Comparison of ENCODE assay signal across 29 cellular contexts in genomic region chr7:151152935-151153513, GRCh38. TPM values are rescaled to one million over a fixed set of nuclear protein-coding genes. Genes with fewer than 3 reads are reported as not detected.
DNase-seq lines count a peak whose midpoint lies in the region; ATAC-seq and TF ChIP-seq lines count a peak whose summit lies in the region.
"Had no signal": no experiment of that assay in that cellular context is flagged by ENCODE, and none has a peak within 500 bp of the region (broad histone marks: within the 10 kb centered on the region; RNA-seq: fewer than 3 reads in every experiment).

No MANE protein-coding gene starts in this region.

- H3K9ac ChIP-seq in fibroblast of lung (ENCODE audit: insufficient read depth, low read length) = no peak overlapping the region

- no peaks in the 10 kb centered on the region for H3K9me3 Mint-ChIP-seq in activated T-cell treated with anti-CD3 and anti-CD28 coated beads, Interleukin-2, amount 50 U/mL, for 4 hours
- H3K9me3 Mint-ChIP-seq: CD4-positive, alpha-beta T cell; naive thymus-derived CD8-positive, alpha-beta T cell; stimulated activated naive CD8-positive, alpha-beta T cell treated with anti-CD3 and anti-CD28 coated beads, Interleukin-15, Interleukin-2, amounts not matched to agents 100 ng/mL and 50 ng/mL, for 24 hours had no signal

- H3K4me2 ChIP-seq in fibroblast of lung (ENCODE audit: extremely low read depth, insufficient read depth, low read length) = no peak overlapping the region

- H3K4me3 Mint-ChIP-seq in activated T-cell treated with anti-CD3 and anti-CD28 coated beads, Interleukin-2, amount 50 U/mL, for 4 hours = no peak overlapping the region
- H3K4me3 Mint-ChIP-seq: CD4-positive, alpha-beta T cell; naive thymus-derived CD8-positive, alpha-beta T cell; stimulated activated naive CD8-positive, alpha-beta T cell treated with anti-CD3 and anti-CD28 coated beads, Interleukin-15, Interleukin-2, amounts not matched to agents 100 ng/mL and 50 ng/mL, for 24 hours had no signal

- H3K4me1 Mint-ChIP-seq in activated T-cell treated with anti-CD3 and anti-CD28 coated beads, Interleukin-2, amount 50 U/mL, for 4 hours (ENCODE audit: low read depth) = no peaks in the 10 kb centered on the region
- H3K4me1 Mint-ChIP-seq: naive thymus-derived CD8-positive, alpha-beta T cell had no signal

- H3K36me3 ChIP-seq in cardiac muscle cell = no peaks in the 10 kb centered on the region
- no peaks in the 10 kb centered on the region for H3K36me3 ChIP-seq in fibroblast of lung (ENCODE audit: control insufficient read depth, insufficient read depth, low read length)
- H3K36me3 ChIP-seq in H7 (replicated peaks; ENCODE audit: control insufficient read depth, insufficient read depth, low read length) = no peaks in the 10 kb centered on the region
- H3K36me3 ChIP-seq: ascending aorta, prostate gland, upper lobe of left lung had no signal

- H3K4me3 ChIP-seq in cardiac muscle cell (no peak overlapping the region), fibroblast of lung (replicated peaks in 1 of 4; ENCODE audit: control extremely low read depth in 1 of 4, insufficient read depth in 1 of 4, low read depth in 3 of 4, low read length in 4 of 4) (no peak overlapping the region), H7 (ENCODE audit: insufficient read depth, low read depth, low read length) (no peak overlapping the region)
- H3K4me3 ChIP-seq: ascending aorta, coronary artery, prostate gland, skin epidermis, upper lobe of left lung had no signal

- intact Hi-C loops in left ventricle myocardium superior (cut with micrococcal nuclease) = no loop called here

- H3K27me3 ChIP-seq in cardiac muscle cell (no peaks in the 10 kb centered on the region), fibroblast of lung (ENCODE audit: control insufficient read depth, insufficient read depth, low read length) (peaks cover 52% of the 10 kb centered on the region), H7 (ENCODE audit: control insufficient read depth, insufficient read depth, low read length) (peaks cover 9% of the 10 kb centered on the region)
- H3K27me3 ChIP-seq: ascending aorta had no signal

- H3K9me3 ChIP-seq in cardiac muscle cell (ENCODE audit: low read depth) (no peaks in the 10 kb centered on the region), fibroblast of lung (ENCODE audit: control insufficient read depth, insufficient read depth, low read depth, low read length) (no peaks in the 10 kb centered on the region)
- H3K9me3 ChIP-seq: ascending aorta, prostate gland, upper lobe of left lung had no signal

- no peaks in the 10 kb centered on the region for H4K20me1 ChIP-seq in fibroblast of lung (ENCODE audit: control insufficient read depth, extremely low read depth, insufficient read depth, low read length)

- H2AFZ ChIP-seq in fibroblast of lung (ENCODE audit: low read length) = no peak overlapping the region

- H3K27ac ChIP-seq in cardiac muscle cell = no peak overlapping the region
- no peak overlapping the region for H3K27ac ChIP-seq in fibroblast of lung (ENCODE audit: insufficient read depth, low read length)
- H3K27ac ChIP-seq: ascending aorta, coronary artery, prostate gland, skin epidermis, upper lobe of left lung had no signal

- DNase-seq in cardiac muscle cell (ENCODE audit: low read depth in 1 of 2, low spot score in 1 of 2) = no peak
- DNase-seq in left ventricle myocardium superior = no peak
- DNase-seq in fibroblast of lung (ENCODE audit: low read depth in 2 of 2) = no peak
- DNase-seq in activated effector memory CD4-positive, alpha-beta T cell treated with Interleukin-2 at 50 U/mL for 16 hours = no peak
- no peak for DNase-seq in H7
- no peak for DNase-seq in activated T-cell treated with anti-CD3 and anti-CD28 coated beads, Interleukin-2, amount 50 U/mL, for 4 hours
- no peak for DNase-seq in COR-L47 (lab: John Stamatoyannopoulos, UW)
- DNase-seq: activated CD4-positive, alpha-beta T cell treated with anti-CD3 and anti-CD28 coated beads, Interleukin-2, amount 50 U/mL, for 4 hours; activated naive CD4-positive, alpha-beta T cell; activated T-cell treated with anti-CD3 and anti-CD28 coated beads for 4 hours; CD4-positive, alpha-beta T cell; DMS79; kidney glomerular epithelial cell; mesendoderm; naive thymus-derived CD8-positive, alpha-beta T cell; NCI-H1105; NCI-H526; Right ventricle myocardium superior; stimulated activated CD4-positive, alpha-beta T cell treated with anti-CD3 and anti-CD28 coated beads, Interleukin-2, amount 100 ng/mL, for 48 hours; T-helper 1 cell; upper lobe of left lung had no signal

- peaks cover 36% of the 10 kb centered on the region for H3K27me3 Mint-ChIP-seq in activated T-cell treated with anti-CD3 and anti-CD28 coated beads, Interleukin-2, amount 50 U/mL, for 4 hours (ENCODE audit: low read depth)

- H3K4me1 ChIP-seq in cardiac muscle cell (ENCODE audit: low read depth) (peaks cover 22% of the 10 kb centered on the region), fibroblast of lung (ENCODE audit: control insufficient read depth, extremely low read depth, insufficient read depth, low read length) (no peaks in the 10 kb centered on the region)
- H3K4me1 ChIP-seq: ascending aorta, prostate gland, upper lobe of left lung had no signal

- no peaks in the 10 kb centered on the region for H3K79me2 ChIP-seq in fibroblast of lung (ENCODE audit: control insufficient read depth, insufficient read depth, low read length)

- ATAC-seq in left ventricle myocardium superior (no peak), SK-N-SH treated with all-trans-retinoic acid at 6 μM for 48 hours (peak; percentile 46; the same call in 1 of the 3 replicates)
- ATAC-seq in activated T-cell treated with anti-CD3 and anti-CD28 coated beads, Interleukin-2, amount 50 U/mL, for 4 hours = no peak
- ATAC-seq: naive thymus-derived CD8-positive, alpha-beta T cell had no signal

- TF ChIP-seq CTCF in cardiac muscle cell (IDR thresholded peaks at IDR 0.05; ENCODE audit: low read depth, low read length) = peak; percentile 23
- TF ChIP-seq CTCF in fibroblast of lung (conservative IDR thresholded peaks at IDR 0.05 in 1 of 2, IDR thresholded peaks at IDR 0.05 in 1 of 2; ENCODE audit: low read depth in 1 of 2, low read length in 2 of 2) = peak; percentile 21 to 36

- no peaks in the 10 kb centered on the region for H3K36me3 Mint-ChIP-seq in activated T-cell treated with anti-CD3 and anti-CD28 coated beads, Interleukin-2, amount 50 U/mL, for 4 hours (ENCODE audit: insufficient read depth)
- H3K36me3 Mint-ChIP-seq: naive thymus-derived CD8-positive, alpha-beta T cell had no signal

TF ChIP-seq in SK-N-SH treated with all-trans-retinoic acid at 6 μM for 48 hours, 23 proteins besides CTCF, POLR2A, EP300 and RAD21 (continues in another document):
- TF ChIP-seq, protein P1, sequence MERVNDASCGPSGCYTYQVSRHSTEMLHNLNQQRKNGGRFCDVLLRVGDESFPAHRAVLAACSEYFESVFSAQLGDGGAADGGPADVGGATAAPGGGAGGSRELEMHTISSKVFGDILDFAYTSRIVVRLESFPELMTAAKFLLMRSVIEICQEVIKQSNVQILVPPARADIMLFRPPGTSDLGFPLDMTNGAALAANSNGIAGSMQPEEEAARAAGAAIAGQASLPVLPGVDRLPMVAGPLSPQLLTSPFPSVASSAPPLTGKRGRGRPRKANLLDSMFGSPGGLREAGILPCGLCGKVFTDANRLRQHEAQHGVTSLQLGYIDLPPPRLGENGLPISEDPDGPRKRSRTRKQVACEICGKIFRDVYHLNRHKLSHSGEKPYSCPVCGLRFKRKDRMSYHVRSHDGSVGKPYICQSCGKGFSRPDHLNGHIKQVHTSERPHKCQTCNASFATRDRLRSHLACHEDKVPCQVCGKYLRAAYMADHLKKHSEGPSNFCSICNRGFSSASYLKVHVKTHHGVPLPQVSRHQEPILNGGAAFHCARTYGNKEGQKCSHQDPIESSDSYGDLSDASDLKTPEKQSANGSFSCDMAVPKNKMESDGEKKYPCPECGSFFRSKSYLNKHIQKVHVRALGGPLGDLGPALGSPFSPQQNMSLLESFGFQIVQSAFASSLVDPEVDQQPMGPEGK (CRISPR knock-in tag; IDR thresholded peaks at IDR 0.05; ENCODE audit: borderline replicate concordance) = no peak
- TF ChIP-seq ZNF565 (CRISPR knock-in tag; conservative IDR thresholded peaks at IDR 0.05; ENCODE audit: low read depth) = no peak
- TF ChIP-seq OSR1 (CRISPR knock-in tag; IDR thresholded peaks at IDR 0.05) = no peak
- TF ChIP-seq BACH2 (CRISPR knock-in tag; IDR thresholded peaks at IDR 0.05; ENCODE audit: borderline replicate concordance) = no peak
- no peak for TF ChIP-seq ZNF70 (CRISPR knock-in tag; IDR thresholded peaks at IDR 0.05)
- TF ChIP-seq GLIS3 (CRISPR knock-in tag; IDR thresholded peaks at IDR 0.05) = no peak
- TF ChIP-seq PPARA (CRISPR knock-in tag; IDR thresholded peaks at IDR 0.05; ENCODE audit: borderline replicate concordance) = no peak
- no peak for TF ChIP-seq TCF4 (CRISPR knock-in tag; IDR thresholded peaks at IDR 0.05; ENCODE audit: borderline replicate concordance)
- TF ChIP-seq TOX (CRISPR knock-in tag; IDR thresholded peaks at IDR 0.05; ENCODE audit: borderline replicate concordance) = no peak
- TF ChIP-seq ZFP30 (CRISPR knock-in tag; IDR thresholded peaks at IDR 0.05) = no peak

RNA-seq across cellular contexts. Expression of gene GBX1, which starts 14.5 kb away (rescaled TPM):
- total RNA-seq in cardiac muscle cell = 0.36 and 1.6 TPM in 2 replicates
- polyA plus RNA-seq in cardiac muscle cell = 1.1 and 1.3 TPM in 2 replicates
- 1.5 TPM for total RNA-seq in left ventricle myocardium superior
- total RNA-seq in fibroblast of lung = not detected in 2 replicates
- not detected in 2 replicates for polyA plus RNA-seq in fibroblast of lung
- polyA plus RNA-seq in fibroblast of lung (2012) = not detected in 2 replicates
- not detected in 2 replicates for polyA minus RNA-seq in fibroblast of lung (ENCODE audit: low replicate concordance)
- 0.62 TPM in 1 of 2 replicates, not detected in the other for total RNA-seq in H7 (2014; rRNA removed; shearing (Covaris generic))
- total RNA-seq in activated T-cell treated with anti-CD3 and anti-CD28 coated beads, Interleukin-2, amount 50 U/mL, for 4 hours = not detected
- total RNA-seq: ascending aorta; CD4-positive, alpha-beta T cell; LHCN-M2; naive thymus-derived CD8-positive, alpha-beta T cell; prostate gland; upper lobe of left lung had no signal
- polyA plus RNA-seq: naive thymus-derived CD8-positive, alpha-beta T cell had no signal

RNA-seq across cellular contexts. Expression of gene ASB10, which starts 34.0 kb away (rescaled TPM):
- 1.0 and 1.4 TPM in 2 replicates for total RNA-seq in cardiac muscle cell
- polyA plus RNA-seq in cardiac muscle cell = 0.57 TPM in 1 of 2 replicates, not detected in the other
- 46.1 TPM for total RNA-seq in left ventricle myocardium superior
- total RNA-seq in fibroblast of lung = not detected in 2 replicates
- not detected in 2 replicates for polyA plus RNA-seq in fibroblast of lung
- not detected in 2 replicates for polyA plus RNA-seq in fibroblast of lung (2012)
- not detected in 2 replicates for polyA minus RNA-seq in fibroblast of lung (ENCODE audit: low replicate concordance)
- total RNA-seq in H7 (2014; rRNA removed; shearing (Covaris generic)) = not detected in 2 replicates
- not detected for total RNA-seq in activated T-cell treated with anti-CD3 and anti-CD28 coated beads, Interleukin-2, amount 50 U/mL, for 4 hours
- total RNA-seq: ascending aorta; CD4-positive, alpha-beta T cell; frontal cortex; LHCN-M2; naive thymus-derived CD8-positive, alpha-beta T cell; prostate gland; upper lobe of left lung had no signal
- polyA plus RNA-seq: naive thymus-derived CD8-positive, alpha-beta T cell had no signal

RNA-seq across cellular contexts. Expression of gene H2BK1, which starts 57.3 kb away (rescaled TPM):
- total RNA-seq in cardiac muscle cell (not detected in 2 replicates), left ventricle myocardium superior (not detected), fibroblast of lung (not detected in 2 replicates)
- polyA plus RNA-seq in cardiac muscle cell (not detected in 2 replicates), fibroblast of lung (not detected in 2 replicates)
- not detected in 2 replicates for polyA plus RNA-seq in fibroblast of lung (2012)
- polyA minus RNA-seq in fibroblast of lung (ENCODE audit: low replicate concordance) = not detected in 2 replicates
- total RNA-seq in H7 (2014; rRNA removed; shearing (Covaris generic)) = 0.74 TPM in 1 of 2 replicates, not detected in the other
- total RNA-seq in activated T-cell treated with anti-CD3 and anti-CD28 coated beads, Interleukin-2, amount 50 U/mL, for 4 hours = not detected
- total RNA-seq: ascending aorta; CD4-positive, alpha-beta T cell; frontal cortex; LHCN-M2; Right ventricle myocardium superior; upper lobe of left lung had no signal
- polyA plus RNA-seq: naive thymus-derived CD8-positive, alpha-beta T cell had no signal

Comparison
In these comparisons a context has a peak if more than half of its experiments do, and no peak if none do; other contexts are left out.
1. RNA of gene ASB10, which starts 34.0 kb away (total RNA-seq): 46.1 TPM in left ventricle myocardium superior (single experiment); 1.0 to 1.4 TPM in cardiac muscle cell, not detected in fibroblast of lung, not detected in H7 and not detected in activated T-cell treated with anti-CD3 and anti-CD28 coated beads, Interleukin-2, amount 50 U/mL, for 4 hours; every median in the first group is over 10 times any median in the second.